8 cellular contexts compared by ENCODE assay signal in genomic region chr1:33094971-33095604, GRCh38. TPM values are rescaled to one million over a fixed set of nuclear protein-coding genes. Genes with fewer than 3 reads are reported as not detected.
DNase-seq lines count a peak whose midpoint lies in the region; ATAC-seq and TF ChIP-seq lines count a peak whose summit lies in the region.
"Had no signal": no experiment of that assay in that cellular context is flagged by ENCODE, and none has a peak within 500 bp of the region (broad histone marks: within the 10 kb centered on the region; RNA-seq: fewer than 3 reads in every experiment).

No MANE protein-coding gene starts in this region.

- H3K36me3 ChIP-seq in OCI-LY3 (replicated peaks; ENCODE audit: low read depth, low read length) = no peaks in the 10 kb centered on the region
- no peaks in the 10 kb centered on the region for H3K36me3 ChIP-seq in endodermal cell (ENCODE audit: control insufficient read depth, insufficient read depth, low read length)
- H3K36me3 ChIP-seq in mucosa of descending colon (ENCODE audit: low read depth) = no peaks in the 10 kb centered on the region

- H4K20me1 ChIP-seq in OCI-LY3 (ENCODE audit: insufficient read depth, low read length) = no peaks in the 10 kb centered on the region

- peak; percentile 94 for TF ChIP-seq CTCF in OCI-LY3 (IDR thresholded peaks at IDR 0.05; ENCODE audit: low read depth, low read length)
- peak; percentile 98 for TF ChIP-seq CTCF in endodermal cell (conservative IDR thresholded peaks at IDR 0.05)
- peak; percentile 95 for TF ChIP-seq CTCF in mucosa of descending colon (IDR thresholded peaks at IDR 0.05)

- no peaks in the 10 kb centered on the region for H3K4me1 Mint-ChIP-seq in endodermal cell

- H2AFZ ChIP-seq in OCI-LY3 (ENCODE audit: low read depth, low read length) = no peak overlapping the region

- H3K4me2 ChIP-seq in OCI-LY3 (ENCODE audit: low read length) = peak overlapping the region; percentile 40

- H3K9ac ChIP-seq in OCI-LY3 (ENCODE audit: low read length) (no peak overlapping the region), endodermal cell (ENCODE audit: extremely low read depth, low read length, poor library complexity, severe bottlenecking) (no peak overlapping the region)

- no peak overlapping the region for H3K4me3 Mint-ChIP-seq in endodermal cell
- H3K4me3 Mint-ChIP-seq: activated T-cell treated with anti-CD3 and anti-CD28 coated beads, Interleukin-2, amount 50 U/mL, for 72 hours had no signal

- H3K27me3 ChIP-seq in OCI-LY3 (ENCODE audit: low read depth, low read length) (no peaks in the 10 kb centered on the region), endodermal cell (ENCODE audit: control insufficient read depth, insufficient read depth, low read length, poor library complexity, severe bottlenecking) (no peaks in the 10 kb centered on the region)

- intact Hi-C loops in mucosa of descending colon (cut with DNase I, micrococcal nuclease) = no loop called here

- no peaks in the 10 kb centered on the region for H3K36me3 Mint-ChIP-seq in endodermal cell (ENCODE audit: low read depth)

- ATAC-seq in mucosa of descending colon (peak; percentile 67), GM21717 (IDR thresholded peaks at IDR 0.05; ENCODE audit: unreplicated experiment) (no peak)
- ATAC-seq: activated T-cell treated with anti-CD3 and anti-CD28 coated beads, Interleukin-2, amount 50 U/mL, for 72 hours had no signal

- peaks cover 4% of the 10 kb centered on the region for H3K27me3 Mint-ChIP-seq in endodermal cell (ENCODE audit: insufficient read depth)

- no peaks in the 10 kb centered on the region for H3K79me2 ChIP-seq in OCI-LY3 (ENCODE audit: low read length)

- no peaks in the 10 kb centered on the region for H3K9me3 Mint-ChIP-seq in endodermal cell
- H3K9me3 Mint-ChIP-seq: activated T-cell treated with anti-CD3 and anti-CD28 coated beads, Interleukin-2, amount 50 U/mL, for 72 hours had no signal

- no peak overlapping the region for H3K27ac Mint-ChIP-seq in endodermal cell
- H3K27ac Mint-ChIP-seq: activated T-cell treated with anti-CD3 and anti-CD28 coated beads, Interleukin-2, amount 50 U/mL, for 72 hours had no signal

- H3K9me3 ChIP-seq in OCI-LY3 (ENCODE audit: insufficient read depth, low read length) (no peaks in the 10 kb centered on the region), endodermal cell (ENCODE audit: control insufficient read depth, low read length) (no peaks in the 10 kb centered on the region), mucosa of descending colon (no peaks in the 10 kb centered on the region)

- whole genome bisulfite sequencing in endodermal cell (ENCODE audit: insufficient coverage in 1 of 2, insufficient read length in 1 of 2), 2 experiments = 0 to 17% methylated on average over 3 to 6 of the region's 10 CpGs

- H3K4me3 ChIP-seq in OCI-LY3 (ENCODE audit: low read length) (no peak overlapping the region), endodermal cell (ENCODE audit: low read length) (no peak overlapping the region), mucosa of descending colon (no peak overlapping the region)

- H3K27ac ChIP-seq in OCI-LY3 (ENCODE audit: low read length) (no peak overlapping the region), endodermal cell (ENCODE audit: low read depth, low read length) (no peak overlapping the region)

- DNase-seq in DMS153 treated with DMSO at 0.1 percent for 48 hours (lab: John Stamatoyannopoulos, UW; ENCODE audit: unreplicated experiment) (peak; percentile 26), HCEC 1CT (peak; percentile 61), endodermal cell (peak; percentile 93), mucosa of descending colon (peak in 1 of 3 donors; percentile 84), SIG-M5 treated with dmso at 0.1 percent for 504 hours (lab: John Stamatoyannopoulos, UW; ENCODE audit: unreplicated experiment) (no peak)

- H3K4me1 ChIP-seq in OCI-LY3 (ENCODE audit: low read length) (no peaks in the 10 kb centered on the region), endodermal cell (ENCODE audit: control insufficient read depth, insufficient read depth, low read length) (no peaks in the 10 kb centered on the region), mucosa of descending colon (ENCODE audit: low read depth) (no peaks in the 10 kb centered on the region)

RNA-seq across cellular contexts. Expression of gene AZIN2, which starts 14.1 kb away (rescaled TPM):
- total RNA-seq in endodermal cell (1 to 10 TPM; 1.7 to 3.0 TPM), mucosa of descending colon (10 to 100 TPM; 13.8 to 36.5 (median 19.0) TPM)
- polyA plus RNA-seq in endodermal cell (2013, experiment 1 of 2) = 3.2 TPM
- 4.7 TPM for polyA plus RNA-seq in endodermal cell (2013, experiment 2 of 2)

RNA-seq across cellular contexts. Expression of gene AK2, which starts 58.4 kb away (rescaled TPM):
- 100 to 1,000 TPM; 114 to 118 TPM for total RNA-seq in endodermal cell
- 131 TPM for polyA plus RNA-seq in endodermal cell (2013, experiment 1 of 2)
- polyA plus RNA-seq in endodermal cell (2013, experiment 2 of 2) = 97.3 TPM
- 100 to 1,000 TPM; 147 to 228 (median 186) TPM for total RNA-seq in mucosa of descending colon
